12 cellular contexts compared by ENCODE assay signal in the genomic region with DNA sequence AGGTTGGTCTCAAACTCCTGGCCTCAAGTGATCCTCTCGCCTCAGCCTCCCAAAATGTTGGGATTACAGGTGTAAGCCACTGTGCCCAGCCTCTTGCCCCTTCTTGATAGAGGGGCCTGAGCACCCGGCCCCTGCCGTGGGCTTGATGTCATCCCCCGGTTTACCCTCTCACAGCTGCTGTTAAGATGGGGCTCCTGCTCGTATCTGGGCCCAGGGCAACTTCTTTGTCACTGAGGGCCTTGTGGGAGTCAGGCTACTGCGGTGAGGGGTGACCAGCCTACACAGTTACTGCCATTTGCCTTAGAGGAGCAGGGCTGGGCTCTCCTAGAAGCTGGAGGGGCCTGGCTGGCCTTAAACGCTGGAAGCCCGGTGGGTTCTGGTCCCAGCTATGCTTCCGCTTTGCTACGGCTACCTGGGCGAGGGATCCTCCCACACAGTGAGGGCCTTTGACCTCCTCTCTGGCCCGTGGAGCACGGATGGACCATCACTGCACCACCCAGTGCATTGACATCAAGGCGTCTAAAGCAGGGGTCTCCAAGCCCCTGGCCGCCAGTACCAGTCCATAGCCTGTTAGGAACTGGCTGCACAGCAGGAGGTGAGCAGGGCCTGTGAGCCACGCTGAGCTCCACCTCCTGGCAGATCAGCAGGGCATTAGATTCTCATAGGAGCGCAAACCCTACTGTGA. TPM values are rescaled to one million over a fixed set of nuclear protein-coding genes. Genes with fewer than 3 reads are reported as not detected.
DNase-seq lines count a peak whose midpoint lies in the region; ATAC-seq, FAIRE-seq and TF ChIP-seq lines count a peak whose summit lies in the region.
"Had no signal": no experiment of that assay in that cellular context is flagged by ENCODE, and none has a peak within 500 bp of the region (broad histone marks: within the 10 kb centered on the region; RNA-seq: fewer than 3 reads in every experiment).

No MANE protein-coding gene starts in this region.

- peak overlapping the region; percentile 70 for H3K4me3 Mint-ChIP-seq in activated T-helper 2 cell treated with anti-CD3 and anti-CD28 coated beads, Interferon-gamma antibody, Interleukin-2, Interleukin-4, amounts not matched to agents 10 μg/mL and 5 μg/mL and 100 μg/mL, durations not matched to agents 14 hours and 24 hours and 36 hours (ENCODE audit: low read depth)
- peak overlapping the region; percentile 84 for H3K4me3 Mint-ChIP-seq in mesothelial cell of epicardium

- FAIRE-seq in H54 (lab: Jason Lieb, UNC): no peak
- FAIRE-seq: RCC 7860 had no signal

- H3K9me3 Mint-ChIP-seq in activated T-helper 2 cell treated with anti-CD3 and anti-CD28 coated beads, Interferon-gamma antibody, Interleukin-2, Interleukin-4, amounts not matched to agents 10 μg/mL and 5 μg/mL and 100 μg/mL, durations not matched to agents 14 hours and 24 hours and 36 hours: no peaks in the 10 kb centered on the region
- no peaks in the 10 kb centered on the region for H3K9me3 Mint-ChIP-seq in mesothelial cell of epicardium
- H3K9me3 Mint-ChIP-seq: CD8-positive, alpha-beta T cell had no signal

- TF ChIP-seq CTCF in left ventricle myocardium inferior (IDR thresholded peaks at IDR 0.05; ENCODE audit: borderline replicate concordance): no peak
- no peak for TF ChIP-seq CTCF in heart left ventricle (IDR thresholded peaks at IDR 0.05)
- no peak for TF ChIP-seq CTCF in mesothelial cell of epicardium (IDR thresholded peaks at IDR 0.05; ENCODE audit: unreplicated experiment)

- TF ChIP-seq POLR2A in heart left ventricle (IDR thresholded peaks at IDR 0.05): no peak
- TF ChIP-seq POLR2A in H54 (IDR thresholded peaks at IDR 0.05; ENCODE audit: low read depth, low read length): no peak

- H3K36me3 ChIP-seq in left ventricle myocardium inferior (no peaks in the 10 kb centered on the region), heart left ventricle (no peaks in the 10 kb centered on the region)
- H3K36me3 ChIP-seq: transverse colon had no signal

- H3K4me1 ChIP-seq in left ventricle myocardium inferior (peaks cover 17% of the 10 kb centered on the region), heart left ventricle (peaks cover 0 to 26% (median 5%) of the 10 kb centered on the region in 12 donors)

- H3K27me3 ChIP-seq in left ventricle myocardium inferior (ENCODE audit: low read depth) (peaks cover 89% of the 10 kb centered on the region), heart left ventricle (peaks cover 0 to 34% (median 21%) of the 10 kb centered on the region in 9 donors)

- H3K4me3 ChIP-seq in left ventricle myocardium inferior: peak overlapping the region; percentile 60
- H3K4me3 ChIP-seq in heart left ventricle: peak overlapping the region in 1 of 12 donors; percentile 55

- no peak overlapping the region for H3K27ac Mint-ChIP-seq in activated T-helper 2 cell treated with anti-CD3 and anti-CD28 coated beads, Interferon-gamma antibody, Interleukin-2, Interleukin-4, amounts not matched to agents 10 μg/mL and 5 μg/mL and 100 μg/mL, durations not matched to agents 14 hours and 24 hours and 36 hours
- no peak overlapping the region for H3K27ac Mint-ChIP-seq in mesothelial cell of epicardium
- H3K27ac Mint-ChIP-seq: CD8-positive, alpha-beta T cell had no signal

- no peak for DNase-seq in left ventricle myocardium inferior
- DNase-seq in heart left ventricle: no peak
- DNase-seq in activated T-helper 2 cell treated with anti-CD3 and anti-CD28 coated beads, Interferon-gamma antibody, Interleukin-2, Interleukin-4, amounts not matched to agents 10 μg/mL and 5 μg/mL and 100 μg/mL, durations not matched to agents 14 hours and 24 hours and 36 hours (ENCODE audit: low spot score): no peak
- DNase-seq in mesothelial cell of epicardium (ENCODE audit: low spot score in 2 of 2, unreplicated experiment in 2 of 2): no peak
- DNase-seq in H54 (ENCODE audit: insufficient read length, low spot score): no peak
- DNase-seq: NCI-H2029 had no signal

- ATAC-seq in heart left ventricle (no peak), HG02870 (IDR thresholded peaks at IDR 0.05; ENCODE audit: unreplicated experiment) (no peak), HG03280 (IDR thresholded peaks at IDR 0.05; ENCODE audit: unreplicated experiment) (no peak), GM21825 (IDR thresholded peaks at IDR 0.05; ENCODE audit: unreplicated experiment) (no peak)

- H3K9me3 ChIP-seq in left ventricle myocardium inferior (replicated peaks) (no peaks in the 10 kb centered on the region), heart left ventricle (no peaks in the 10 kb centered on the region)
- H3K9me3 ChIP-seq: transverse colon had no signal

- H3K27me3 Mint-ChIP-seq in activated T-helper 2 cell treated with anti-CD3 and anti-CD28 coated beads, Interferon-gamma antibody, Interleukin-2, Interleukin-4, amounts not matched to agents 10 μg/mL and 5 μg/mL and 100 μg/mL, durations not matched to agents 14 hours and 24 hours and 36 hours (ENCODE audit: low read depth): peaks cover 22% of the 10 kb centered on the region
- peaks cover 14% of the 10 kb centered on the region for H3K27me3 Mint-ChIP-seq in mesothelial cell of epicardium (ENCODE audit: low read depth)

- peaks cover 1% of the 10 kb centered on the region for H3K4me1 Mint-ChIP-seq in activated T-helper 2 cell treated with anti-CD3 and anti-CD28 coated beads, Interferon-gamma antibody, Interleukin-2, Interleukin-4, amounts not matched to agents 10 μg/mL and 5 μg/mL and 100 μg/mL, durations not matched to agents 14 hours and 24 hours and 36 hours (ENCODE audit: low read depth)
- H3K4me1 Mint-ChIP-seq in mesothelial cell of epicardium: peaks cover 14% of the 10 kb centered on the region

- WGBS in heart left ventricle, 4 donors: 77 to 84% (median 83%) methylated on average over 14 to 17 of the region's 17 CpGs

- intact Hi-C loops in left ventricle myocardium inferior (cut with micrococcal nuclease) (no loop called here), heart left ventricle (cut with DNase I) (no loop called here)
- intact Hi-C loops in activated T-helper 2 cell treated with anti-CD3 and anti-CD28 coated beads, Interferon-gamma antibody, Interleukin-2, Interleukin-4, amounts not matched to agents 10 μg/mL and 5 μg/mL and 100 μg/mL, durations not matched to agents 14 hours and 24 hours and 36 hours (cut with micrococcal nuclease): no loop called here

- H3K36me3 Mint-ChIP-seq in activated T-helper 2 cell treated with anti-CD3 and anti-CD28 coated beads, Interferon-gamma antibody, Interleukin-2, Interleukin-4, amounts not matched to agents 10 μg/mL and 5 μg/mL and 100 μg/mL, durations not matched to agents 14 hours and 24 hours and 36 hours (ENCODE audit: low read depth): no peaks in the 10 kb centered on the region
- no peaks in the 10 kb centered on the region for H3K36me3 Mint-ChIP-seq in mesothelial cell of epicardium
- H3K36me3 Mint-ChIP-seq: CD8-positive, alpha-beta T cell had no signal

- H3K27ac ChIP-seq in left ventricle myocardium inferior (replicated peaks) (no peak overlapping the region), heart left ventricle (no peak overlapping the region)
- H3K27ac ChIP-seq: transverse colon had no signal

RNA-seq across cellular contexts. Expression of a gene that starts 1.1 kb away (rescaled TPM):
- total RNA-seq in left ventricle myocardium inferior: not detected
- total RNA-seq in heart left ventricle: under 1 TPM in 3 of 9 donors, not detected in 6; 0.13 to 0.77 (median 0.27) TPM
- polyA plus RNA-seq in heart left ventricle: under 1 TPM in 1 of 2 donors, not detected in 1; 0.11 TPM
- total RNA-seq in activated T-helper 2 cell treated with anti-CD3 and anti-CD28 coated beads, Interferon-gamma antibody, Interleukin-2, Interleukin-4, amounts not matched to agents 10 μg/mL and 5 μg/mL and 100 μg/mL, durations not matched to agents 14 hours and 24 hours and 36 hours: 0.30 TPM in 1 of 2 replicates, not detected in the other
- total RNA-seq in mesothelial cell of epicardium: 11.5 to 15.1 TPM (median 12.5 TPM) in 3 replicates
- total RNA-seq: CD8-positive, alpha-beta T cell had no signal

RNA-seq across cellular contexts. Expression of a gene that starts 7.4 kb away (rescaled TPM):
- total RNA-seq in left ventricle myocardium inferior (15.5 TPM), heart left ventricle (10 to 100 TPM; 13.0 to 29.6 (median 21.7) TPM), mesothelial cell of epicardium (71.0 to 82.9 TPM (median 71.6 TPM) in 3 replicates)
- 10 to 100 TPM in 1 of 2 donors, 1 to 10 TPM in 1; 9.2 to 10.1 TPM for polyA plus RNA-seq in heart left ventricle
- total RNA-seq in activated T-helper 2 cell treated with anti-CD3 and anti-CD28 coated beads, Interferon-gamma antibody, Interleukin-2, Interleukin-4, amounts not matched to agents 10 μg/mL and 5 μg/mL and 100 μg/mL, durations not matched to agents 14 hours and 24 hours and 36 hours: 58.6 and 59.1 TPM in 2 replicates
